In the genomic region with DNA sequence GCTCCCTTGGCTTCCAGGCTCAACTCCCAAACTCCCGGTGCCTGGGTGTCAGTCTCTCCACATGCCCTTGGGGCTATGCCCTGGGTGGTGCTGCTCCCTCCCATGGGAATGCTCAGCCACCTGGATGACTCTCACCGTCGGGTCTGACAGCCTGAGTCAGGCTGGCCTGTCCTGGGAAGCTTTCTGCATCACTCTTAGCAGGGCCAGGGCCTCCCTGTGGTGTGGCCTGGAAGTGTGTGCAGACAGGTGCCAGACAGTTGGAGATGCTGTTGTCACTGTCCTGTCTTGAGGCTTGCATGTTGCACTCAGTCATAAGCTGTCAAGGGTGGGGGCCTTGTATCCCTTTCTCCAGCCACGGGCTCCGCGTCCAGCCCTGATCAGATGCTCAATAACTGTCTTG, we compare ENCODE assay signal across 27 cellular contexts.
"Had no signal": no experiment of that assay in that cellular context is flagged by ENCODE, and none has a peak within 500 bp of the region (broad histone marks: within the 10 kb centered on the region; RNA-seq: fewer than 3 reads in every experiment).

No MANE protein-coding gene starts in this region.

- H3K4me3 Mint-ChIP-seq: activated CD4-positive, alpha-beta memory T cell treated with anti-CD3 and anti-CD28 coated beads, Interleukin-2, amount 10 ng/mL, durations not matched to agents 7 days and 5 days; activated CD4-positive, alpha-beta T cell treated with anti-CD3 and anti-CD28 coated beads, Interleukin-2, amount 10 ng/mL, durations not matched to agents 7 days and 5 days; activated naive CD4-positive, alpha-beta T cell treated with anti-CD3 and anti-CD28 coated beads, Interleukin-2, amount 10 ng/mL, durations not matched to agents 7 days and 5 days; activated naive CD8-positive, alpha-beta T cell treated with anti-CD3 and anti-CD28 coated beads, Interleukin-2, amount 10 ng/mL, durations not matched to agents 7 days and 5 days; activated T-cell treated with anti-CD3 and anti-CD28 coated beads, Interleukin-2, amount 50 U/mL, for 24 hours; activated T-cell treated with anti-CD3 and anti-CD28 coated beads, Interleukin-2, amount 50 U/mL, for 72 hours; brain; WTC11 had no signal

- H3K4me1 Mint-ChIP-seq: activated CD4-positive, alpha-beta memory T cell treated with anti-CD3 and anti-CD28 coated beads, Interleukin-2, amount 10 ng/mL, durations not matched to agents 7 days and 5 days; activated CD4-positive, alpha-beta T cell treated with anti-CD3 and anti-CD28 coated beads, Interleukin-2, amount 10 ng/mL, durations not matched to agents 7 days and 5 days; activated naive CD4-positive, alpha-beta T cell treated with anti-CD3 and anti-CD28 coated beads, Interleukin-2, amount 10 ng/mL, durations not matched to agents 7 days and 5 days; activated naive CD8-positive, alpha-beta T cell treated with anti-CD3 and anti-CD28 coated beads, Interleukin-2, amount 10 ng/mL, durations not matched to agents 7 days and 5 days; brain; WTC11 had no signal

- ATAC-seq: activated naive CD4-positive, alpha-beta T cell treated with anti-CD3 and anti-CD28 coated beads, Interleukin-2, amount 50 U/mL, for 72 hours; activated T-cell treated with anti-CD3 and anti-CD28 coated beads, Interleukin-2, amount 50 U/mL, for 72 hours; esophagus mucosa; WTC11 had no signal

- H3K4me1 ChIP-seq: ascending aorta, breast epithelium, colonic mucosa had no signal

- H3K27ac ChIP-seq: ascending aorta, breast epithelium, cardiac muscle cell, colonic mucosa, VCaP had no signal

- H3K4me3 ChIP-seq: ascending aorta, breast epithelium, cardiac muscle cell, colonic mucosa had no signal

- DNase-seq: activated CD4-positive, alpha-beta memory T cell treated with anti-CD3 and anti-CD28 coated beads, Interleukin-2, amount 10 ng/mL, durations not matched to agents 7 days and 5 days; activated CD4-positive, alpha-beta T cell treated with anti-CD3 and anti-CD28 coated beads for 1 hour; activated CD4-positive, alpha-beta T cell treated with anti-CD3 and anti-CD28 coated beads for 4 hours; activated CD4-positive, alpha-beta T cell treated with anti-CD3 and anti-CD28 coated beads, Interleukin-2, amount 10 ng/mL, durations not matched to agents 7 days and 5 days; activated CD4-positive, alpha-beta T cell treated with anti-CD3 and anti-CD28 coated beads, Interleukin-2, amount 50 U/mL, for 4 hours; activated CD8-positive, alpha-beta memory T cell treated with anti-CD3 and anti-CD28 coated beads, Interleukin-2, amount 50 U/mL, for 48 hours; activated gamma-delta T cell; activated naive CD4-positive, alpha-beta T cell; activated naive CD4-positive, alpha-beta T cell treated with anti-CD3 and anti-CD28 coated beads, Interleukin-2, amount 10 ng/mL, durations not matched to agents 7 days and 5 days; activated naive CD8-positive, alpha-beta T cell treated with anti-CD3 and anti-CD28 coated beads, Interleukin-2, amount 10 ng/mL, durations not matched to agents 7 days and 5 days; activated T-cell treated with anti-CD3 and anti-CD28 coated beads for 4 hours; activated T-cell treated with anti-CD3 and anti-CD28 coated beads, Interleukin-2, amount 50 U/mL, for 24 hours; activated T-cell treated with anti-CD3 and anti-CD28 coated beads, Interleukin-2, amount 50 U/mL, for 72 hours; central memory CD4-positive, alpha-beta T cell; cerebellar nuclear complex; colonic mucosa; effector CD8-positive, alpha-beta T cell; foreskin fibroblast; T-helper 2 cell had no signal

- H3K36me3 Mint-ChIP-seq: activated naive CD4-positive, alpha-beta T cell treated with anti-CD3 and anti-CD28 coated beads, Interleukin-2, amount 10 ng/mL, durations not matched to agents 7 days and 5 days; activated naive CD4-positive, alpha-beta T cell treated with anti-CD3 and anti-CD28 coated beads, Interleukin-2, amount 50 U/mL, for 72 hours; activated naive CD8-positive, alpha-beta T cell treated with anti-CD3 and anti-CD28 coated beads, Interleukin-2, amount 10 ng/mL, durations not matched to agents 7 days and 5 days; brain; WTC11 had no signal

- H3K27me3 ChIP-seq: ascending aorta, breast epithelium, cardiac muscle cell, colonic mucosa had no signal

- H3K9me3 ChIP-seq: ascending aorta, breast epithelium, colonic mucosa had no signal

- H3K36me3 ChIP-seq: ascending aorta, breast epithelium, cardiac muscle cell, colonic mucosa had no signal

- H3K27ac Mint-ChIP-seq: activated CD4-positive, alpha-beta memory T cell treated with anti-CD3 and anti-CD28 coated beads, Interleukin-2, amount 10 ng/mL, durations not matched to agents 7 days and 5 days; activated CD4-positive, alpha-beta T cell treated with anti-CD3 and anti-CD28 coated beads, Interleukin-2, amount 10 ng/mL, durations not matched to agents 7 days and 5 days; activated naive CD4-positive, alpha-beta T cell treated with anti-CD3 and anti-CD28 coated beads, Interleukin-2, amount 10 ng/mL, durations not matched to agents 7 days and 5 days; activated naive CD4-positive, alpha-beta T cell treated with anti-CD3 and anti-CD28 coated beads, Interleukin-2, amount 50 U/mL, for 72 hours; activated naive CD8-positive, alpha-beta T cell treated with anti-CD3 and anti-CD28 coated beads, Interleukin-2, amount 10 ng/mL, durations not matched to agents 7 days and 5 days; activated T-cell treated with anti-CD3 and anti-CD28 coated beads, Interleukin-2, amount 50 U/mL, for 24 hours; activated T-cell treated with anti-CD3 and anti-CD28 coated beads, Interleukin-2, amount 50 U/mL, for 72 hours; brain; WTC11 had no signal

- H3K9me3 Mint-ChIP-seq: activated naive CD8-positive, alpha-beta T cell treated with anti-CD3 and anti-CD28 coated beads, Interleukin-2, amount 10 ng/mL, durations not matched to agents 7 days and 5 days; activated T-cell treated with anti-CD3 and anti-CD28 coated beads, Interleukin-2, amount 50 U/mL, for 24 hours; brain had no signal

- H3K27me3 Mint-ChIP-seq: activated CD4-positive, alpha-beta memory T cell treated with anti-CD3 and anti-CD28 coated beads, Interleukin-2, amount 10 ng/mL, durations not matched to agents 7 days and 5 days; activated CD4-positive, alpha-beta T cell treated with anti-CD3 and anti-CD28 coated beads, Interleukin-2, amount 10 ng/mL, durations not matched to agents 7 days and 5 days; activated naive CD4-positive, alpha-beta T cell treated with anti-CD3 and anti-CD28 coated beads, Interleukin-2, amount 10 ng/mL, durations not matched to agents 7 days and 5 days; activated naive CD8-positive, alpha-beta T cell treated with anti-CD3 and anti-CD28 coated beads, Interleukin-2, amount 10 ng/mL, durations not matched to agents 7 days and 5 days; activated T-cell treated with anti-CD3 and anti-CD28 coated beads, Interleukin-2, amount 50 U/mL, for 24 hours had no signal
